ENCODE assay signal across 7 cellular contexts in the genomic region with DNA sequence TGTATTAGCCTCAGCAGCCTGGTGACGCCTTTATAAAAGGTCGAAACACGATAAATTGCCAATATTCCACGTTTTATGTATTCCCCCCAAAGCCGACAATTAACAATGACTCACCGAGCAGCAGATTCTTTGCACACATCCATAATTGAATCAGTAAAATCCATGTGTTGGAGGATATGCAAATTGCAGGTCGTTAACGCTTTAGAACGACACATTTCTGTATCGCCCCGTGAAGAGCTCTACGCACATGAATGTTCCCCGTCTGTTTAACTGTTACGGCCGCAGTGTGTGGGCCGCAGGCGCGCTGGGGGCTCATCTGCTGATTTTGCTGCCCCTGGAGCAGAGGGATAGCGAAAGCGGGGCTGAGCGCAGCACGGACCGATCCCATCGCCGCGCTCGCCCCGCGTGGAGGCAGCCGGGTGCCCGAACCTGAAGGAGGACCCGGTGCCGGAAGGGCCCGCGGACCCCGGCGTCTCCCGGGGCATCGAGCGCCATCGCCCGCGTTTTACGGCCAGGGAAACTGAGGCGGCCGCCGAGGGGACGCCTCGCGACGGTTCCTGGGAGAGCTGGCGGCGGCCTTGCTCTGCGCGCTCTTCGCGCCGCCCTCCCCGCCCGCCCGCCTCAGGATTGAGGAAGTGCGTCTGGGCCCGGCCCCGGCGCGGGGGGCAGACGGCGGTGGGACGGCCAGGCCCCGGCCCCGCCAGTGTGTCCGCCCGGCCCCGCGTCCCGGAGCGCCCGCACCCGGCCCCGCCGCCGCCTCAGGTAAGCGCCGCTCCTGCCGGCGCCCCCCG. TPM values are rescaled to one million over a fixed set of nuclear protein-coding genes. Genes with fewer than 3 reads are reported as not detected.
DNase-seq lines count a peak whose midpoint lies in the region; ATAC-seq, FAIRE-seq and TF ChIP-seq lines count a peak whose summit lies in the region.

A gene with protein sequence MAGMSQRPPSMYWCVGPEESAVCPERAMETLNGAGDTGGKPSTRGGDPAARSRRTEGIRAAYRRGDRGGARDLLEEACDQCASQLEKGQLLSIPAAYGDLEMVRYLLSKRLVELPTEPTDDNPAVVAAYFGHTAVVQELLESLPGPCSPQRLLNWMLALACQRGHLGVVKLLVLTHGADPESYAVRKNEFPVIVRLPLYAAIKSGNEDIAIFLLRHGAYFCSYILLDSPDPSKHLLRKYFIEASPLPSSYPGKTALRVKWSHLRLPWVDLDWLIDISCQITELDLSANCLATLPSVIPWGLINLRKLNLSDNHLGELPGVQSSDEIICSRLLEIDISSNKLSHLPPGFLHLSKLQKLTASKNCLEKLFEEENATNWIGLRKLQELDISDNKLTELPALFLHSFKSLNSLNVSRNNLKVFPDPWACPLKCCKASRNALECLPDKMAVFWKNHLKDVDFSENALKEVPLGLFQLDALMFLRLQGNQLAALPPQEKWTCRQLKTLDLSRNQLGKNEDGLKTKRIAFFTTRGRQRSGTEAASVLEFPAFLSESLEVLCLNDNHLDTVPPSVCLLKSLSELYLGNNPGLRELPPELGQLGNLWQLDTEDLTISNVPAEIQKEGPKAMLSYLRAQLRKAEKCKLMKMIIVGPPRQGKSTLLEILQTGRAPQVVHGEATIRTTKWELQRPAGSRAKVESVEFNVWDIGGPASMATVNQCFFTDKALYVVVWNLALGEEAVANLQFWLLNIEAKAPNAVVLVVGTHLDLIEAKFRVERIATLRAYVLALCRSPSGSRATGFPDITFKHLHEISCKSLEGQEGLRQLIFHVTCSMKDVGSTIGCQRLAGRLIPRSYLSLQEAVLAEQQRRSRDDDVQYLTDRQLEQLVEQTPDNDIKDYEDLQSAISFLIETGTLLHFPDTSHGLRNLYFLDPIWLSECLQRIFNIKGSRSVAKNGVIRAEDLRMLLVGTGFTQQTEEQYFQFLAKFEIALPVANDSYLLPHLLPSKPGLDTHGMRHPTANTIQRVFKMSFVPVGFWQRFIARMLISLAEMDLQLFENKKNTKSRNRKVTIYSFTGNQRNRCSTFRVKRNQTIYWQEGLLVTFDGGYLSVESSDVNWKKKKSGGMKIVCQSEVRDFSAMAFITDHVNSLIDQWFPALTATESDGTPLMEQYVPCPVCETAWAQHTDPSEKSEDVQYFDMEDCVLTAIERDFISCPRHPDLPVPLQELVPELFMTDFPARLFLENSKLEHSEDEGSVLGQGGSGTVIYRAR (N-terminal part only) (plus strand): TSS at position 668 of the 791 bp plus-strand sequence. CDS start 5,276 bp downstream, outside the sequence.

- H3K36me3 ChIP-seq in OCI-LY3 (replicated peaks; ENCODE audit: low read depth, low read length) (peaks cover 17% of the 10 kb centered on the region), bronchial epithelial cell (ENCODE audit: control insufficient read depth, insufficient read depth, low read length) (peaks cover 2% of the 10 kb centered on the region)

- peaks cover 44% of the 10 kb centered on the region for H3K4me1 ChIP-seq in OCI-LY3 (ENCODE audit: low read length)

- H3K4me3 ChIP-seq in GM12865 (ENCODE audit: low read depth, low read length) (peak within 1 kb of the TSS; percentile 88), OCI-LY3 (ENCODE audit: low read length) (peak within 1 kb of the TSS; percentile 95), bronchial epithelial cell (ENCODE audit: low read depth, low read length) (peak within 1 kb of the TSS; percentile 83)

- H3K4me1 Mint-ChIP-seq in stimulated activated naive CD8-positive, alpha-beta T cell treated with anti-CD3 and anti-CD28 coated beads, Interleukin-15, amount 100 ng/mL, for 72 hours = peaks cover 29% of the 10 kb centered on the region

- peak within 1 kb of the TSS in 1 of 2 donors; percentile 3 for H3K27ac Mint-ChIP-seq in stimulated activated naive CD8-positive, alpha-beta T cell treated with anti-CD3 and anti-CD28 coated beads, Interleukin-15, amount 100 ng/mL, for 72 hours

- no peaks in the 10 kb centered on the region for H3K27me3 ChIP-seq in OCI-LY3 (ENCODE audit: low read depth, low read length)
- no peaks in the 10 kb centered on the region for H3K27me3 ChIP-seq in bronchial epithelial cell (ENCODE audit: control insufficient read depth, insufficient read depth, low read length)

- H3K79me2 ChIP-seq in OCI-LY3 (ENCODE audit: low read length) = peaks cover 45% of the 10 kb centered on the region

- no peaks in the 10 kb centered on the region for H3K9me3 Mint-ChIP-seq in stimulated activated naive CD8-positive, alpha-beta T cell treated with anti-CD3 and anti-CD28 coated beads, Interleukin-15, amount 100 ng/mL, for 72 hours

- no peak for FAIRE-seq in bronchial epithelial cell (lab: Jason Lieb, UNC)

- TF ChIP-seq CTCF in GM12865 (IDR thresholded peaks at IDR 0.05; ENCODE audit: insufficient read depth, low read depth, low read length, missing control alignments) = no peak
- TF ChIP-seq CTCF in OCI-LY3 (IDR thresholded peaks at IDR 0.05; ENCODE audit: low read depth, low read length) = no peak
- TF ChIP-seq CTCF in bronchial epithelial cell (IDR thresholded peaks at IDR 0.05; ENCODE audit: insufficient read depth, low read length, severe bottlenecking) = no peak

- peak; percentile 26 for ATAC-seq in HG02588 (IDR thresholded peaks at IDR 0.05; ENCODE audit: unreplicated experiment)
- ATAC-seq in stimulated activated naive CD8-positive, alpha-beta T cell treated with anti-CD3 and anti-CD28 coated beads, Interleukin-15, amount 100 ng/mL, for 72 hours = peak; percentile 56

- peaks cover 11% of the 10 kb centered on the region for H4K20me1 ChIP-seq in OCI-LY3 (ENCODE audit: insufficient read depth, low read length)

- no peaks in the 10 kb centered on the region for H3K9me3 ChIP-seq in OCI-LY3 (ENCODE audit: insufficient read depth, low read length)

- peak within 1 kb of the TSS; percentile 98 for H3K4me2 ChIP-seq in OCI-LY3 (ENCODE audit: low read length)

- peak within 1 kb of the TSS; percentile 94 for H2AFZ ChIP-seq in OCI-LY3 (ENCODE audit: low read depth, low read length)

- H3K27me3 Mint-ChIP-seq in stimulated activated naive CD8-positive, alpha-beta T cell treated with anti-CD3 and anti-CD28 coated beads, Interleukin-15, amount 100 ng/mL, for 72 hours = peaks cover 90% of the 10 kb centered on the region

- peak within 1 kb of the TSS; percentile 95 for H3K9ac ChIP-seq in OCI-LY3 (ENCODE audit: low read length)

- DNase-seq in GM12865 (ENCODE audit: low read depth) (peak; percentile 66), bronchial epithelial cell (ENCODE audit: low read depth) (peak; percentile 58), kidney tubule cell (ENCODE audit: low spot score) (peak; percentile 54), dedifferentiated amniotic fluid mesenchymal stem cell (ENCODE audit: extremely low spot score) (no peak)
- DNase-seq in stimulated activated naive CD8-positive, alpha-beta T cell treated with anti-CD3 and anti-CD28 coated beads, Interleukin-15, amount 100 ng/mL, for 72 hours = peak; percentile 33 to 41

- peak within 1 kb of the TSS; percentile 92 for H3K27ac ChIP-seq in OCI-LY3 (ENCODE audit: low read length)

- H3K4me3 Mint-ChIP-seq in stimulated activated naive CD8-positive, alpha-beta T cell treated with anti-CD3 and anti-CD28 coated beads, Interleukin-15, amount 100 ng/mL, for 72 hours = peak within 1 kb of the TSS; percentile 81 to 89

RNA-seq across cellular contexts. Expression of the gene that starts here (rescaled TPM):
- total RNA-seq in bronchial epithelial cell = 4.2 TPM in 2 replicates
